ENCODE assay signal across 1 cellular context in the genomic region with DNA sequence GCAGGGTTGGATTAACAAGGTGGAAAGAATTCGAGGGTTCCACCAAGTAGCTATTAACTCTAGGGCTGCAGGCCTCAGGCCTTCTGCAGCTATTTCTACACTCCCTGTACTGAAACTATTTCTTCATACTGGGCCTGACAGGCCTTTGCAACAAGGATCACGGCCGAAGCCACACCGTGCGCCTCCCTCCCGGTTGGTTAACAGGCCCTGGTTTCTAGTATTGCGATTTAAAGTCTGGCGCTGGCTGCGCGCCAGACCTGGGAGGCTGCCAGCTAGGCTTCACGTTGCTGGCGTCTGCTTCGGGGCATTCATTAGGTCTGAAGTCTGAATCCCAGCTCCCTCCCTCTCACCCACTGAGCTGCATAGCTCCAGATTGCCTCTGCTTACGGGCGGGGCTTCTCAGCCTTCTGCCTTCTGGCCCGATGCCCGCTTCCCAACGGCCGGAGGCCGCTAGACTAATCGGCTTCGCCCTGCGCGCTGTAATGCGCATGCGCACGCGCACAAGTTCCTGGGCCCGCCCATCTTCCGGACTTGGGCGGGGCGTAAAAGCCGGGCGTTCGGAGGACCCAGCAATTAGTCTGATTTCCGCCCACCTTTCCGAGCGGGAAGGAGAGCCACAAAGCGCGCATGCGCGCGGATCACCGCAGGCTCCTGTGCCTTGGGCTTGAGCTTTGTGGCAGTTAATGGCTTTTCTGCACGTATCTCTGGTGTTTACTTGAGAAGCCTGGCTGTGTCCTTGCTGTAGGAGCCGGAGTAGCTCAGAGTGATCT.
TF ChIP-seq lines count a peak whose summit lies in the region.

No MANE protein-coding gene starts in this region.

TF ChIP-seq in HepG2, 621 proteins besides CTCF, POLR2A, EP300 and RAD21 (continued from another document and continues in another):
- TF ChIP-seq NFATC3 (CRISPR knock-in tag; IDR thresholded peaks at IDR 0.05) (peak; percentile 22; the same call in 1 of the 2 replicates), ZNF776 (CRISPR knock-in tag; IDR thresholded peaks at IDR 0.05) (peak; percentile 45; the same call in 1 of the 2 replicates), ZNF768 (CRISPR knock-in tag; IDR thresholded peaks at IDR 0.05) (no peak; the same call in 1 of the 2 replicates), EEA1 (CRISPR knock-in tag; IDR thresholded peaks at IDR 0.05; ENCODE audit: borderline replicate concordance) (peak; percentile 62; the same call in 1 of the 2 replicates), HDAC1 (CRISPR knock-in tag; IDR thresholded peaks at IDR 0.05) (peak; percentile 80), SATB2 (CRISPR knock-in tag; IDR thresholded peaks at IDR 0.05) (0 out of 2 replicates have a peak, but pooled peaks have one; percentile 60), TOPORS (CRISPR knock-in tag; IDR thresholded peaks at IDR 0.05) (peak; percentile 72), SNAPC2 (CRISPR knock-in tag; IDR thresholded peaks at IDR 0.05) (peak; percentile 87; the same call in 1 of the 2 replicates), BCL6 (CRISPR knock-in tag; IDR thresholded peaks at IDR 0.05) (0 out of 2 replicates have a peak, but pooled peaks have one; percentile 8), TAF1 (CRISPR knock-in tag; IDR thresholded peaks at IDR 0.05) (peak; percentile 80; the same call in 1 of the 2 replicates), POLR2G (IDR thresholded peaks at IDR 0.05; ENCODE audit: low read depth, low read length) (peak; percentile 80), TP53 (CRISPR knock-in tag; conservative IDR thresholded peaks at IDR 0.05) (no peak; the same call in 1 of the 2 replicates), ZNF878 (CRISPR knock-in tag; IDR thresholded peaks at IDR 0.05) (no peak; the same call in 1 of the 2 replicates), NCOR1 (IDR thresholded peaks at IDR 0.05; ENCODE audit: borderline replicate concordance, low read length) (peak; percentile 55), ZNF30 (CRISPR knock-in tag; IDR thresholded peaks at IDR 0.05) (no peak), ZNF563 (CRISPR knock-in tag; IDR thresholded peaks at IDR 0.05) (peak; percentile 64; the same call in 1 of the 2 replicates), TGIF2 (CRISPR knock-in tag; IDR thresholded peaks at IDR 0.05) (peak; percentile 13; the same call in 1 of the 2 replicates), ZSCAN29 (CRISPR knock-in tag; conservative IDR thresholded peaks at IDR 0.05) (no peak; the same call in 1 of the 2 replicates), ZBTB8A (CRISPR knock-in tag; IDR thresholded peaks at IDR 0.05; ENCODE audit: borderline replicate concordance, low read depth) (peak; percentile 51; the same call in 1 of the 2 replicates), NFIC (IDR thresholded peaks at IDR 0.05; ENCODE audit: low read length) (peak; percentile 73; the same call in 1 of the 2 replicates), ZNF430 (CRISPR knock-in tag; IDR thresholded peaks at IDR 0.05) (peak; percentile 81; the same call in 1 of the 2 replicates), ZZZ3 (CRISPR knock-in tag; IDR thresholded peaks at IDR 0.05; ENCODE audit: borderline replicate concordance) (0 out of 2 replicates have a peak, but pooled peaks have one; percentile 48), ZNF441 (CRISPR knock-in tag; IDR thresholded peaks at IDR 0.05; ENCODE audit: borderline replicate concordance) (peak; percentile 81; the same call in 1 of the 2 replicates), AKAP8 (CRISPR knock-in tag; IDR thresholded peaks at IDR 0.05) (peak; percentile 99), ZNF746 (CRISPR knock-in tag; IDR thresholded peaks at IDR 0.05) (0 out of 2 replicates have a peak, but pooled peaks have one; percentile 46), ZNF562 (CRISPR knock-in tag; IDR thresholded peaks at IDR 0.05; ENCODE audit: borderline replicate concordance) (no peak), ZNF256 (CRISPR knock-in tag; conservative IDR thresholded peaks at IDR 0.05) (no peak)
- TF ChIP-seq, protein P1, sequence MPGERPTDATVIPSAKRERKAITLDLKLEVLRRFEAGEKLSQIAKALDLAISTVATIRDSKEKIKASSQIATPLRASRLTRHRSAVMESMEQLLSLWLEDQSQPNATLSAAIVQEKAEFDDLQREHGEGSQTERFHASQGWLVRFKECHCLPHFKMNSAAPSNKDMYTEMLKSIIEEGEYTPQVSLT (CRISPR knock-in tag; IDR thresholded peaks at IDR 0.05; ENCODE audit: borderline replicate concordance, low read depth), result no peak
- TF ChIP-seq, protein P2, sequence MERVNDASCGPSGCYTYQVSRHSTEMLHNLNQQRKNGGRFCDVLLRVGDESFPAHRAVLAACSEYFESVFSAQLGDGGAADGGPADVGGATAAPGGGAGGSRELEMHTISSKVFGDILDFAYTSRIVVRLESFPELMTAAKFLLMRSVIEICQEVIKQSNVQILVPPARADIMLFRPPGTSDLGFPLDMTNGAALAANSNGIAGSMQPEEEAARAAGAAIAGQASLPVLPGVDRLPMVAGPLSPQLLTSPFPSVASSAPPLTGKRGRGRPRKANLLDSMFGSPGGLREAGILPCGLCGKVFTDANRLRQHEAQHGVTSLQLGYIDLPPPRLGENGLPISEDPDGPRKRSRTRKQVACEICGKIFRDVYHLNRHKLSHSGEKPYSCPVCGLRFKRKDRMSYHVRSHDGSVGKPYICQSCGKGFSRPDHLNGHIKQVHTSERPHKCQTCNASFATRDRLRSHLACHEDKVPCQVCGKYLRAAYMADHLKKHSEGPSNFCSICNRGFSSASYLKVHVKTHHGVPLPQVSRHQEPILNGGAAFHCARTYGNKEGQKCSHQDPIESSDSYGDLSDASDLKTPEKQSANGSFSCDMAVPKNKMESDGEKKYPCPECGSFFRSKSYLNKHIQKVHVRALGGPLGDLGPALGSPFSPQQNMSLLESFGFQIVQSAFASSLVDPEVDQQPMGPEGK (CRISPR knock-in tag; IDR thresholded peaks at IDR 0.05), result peak; percentile 58
- TF ChIP-seq, protein P3, sequence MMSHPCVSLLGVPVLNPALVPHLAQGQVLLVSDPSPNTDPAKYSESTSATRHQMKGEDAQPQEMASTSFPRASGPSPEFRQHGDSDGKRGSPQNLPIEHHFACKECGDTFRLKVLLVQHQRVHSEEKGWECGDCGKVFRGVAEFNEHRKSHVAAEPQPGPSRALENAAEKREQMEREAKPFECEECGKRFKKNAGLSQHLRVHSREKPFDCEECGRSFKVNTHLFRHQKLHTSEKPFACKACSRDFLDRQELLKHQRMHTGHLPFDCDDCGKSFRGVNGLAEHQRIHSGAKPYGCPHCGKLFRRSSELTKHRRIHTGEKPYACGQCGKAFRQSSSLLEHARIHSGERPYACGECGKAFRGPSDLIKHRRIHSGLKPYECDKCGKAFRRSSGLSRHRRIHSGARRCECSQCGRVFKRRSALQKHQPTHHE (CRISPR knock-in tag; IDR thresholded peaks at IDR 0.05; ENCODE audit: borderline replicate concordance), result peak; percentile 39; the same call in 1 of the 2 replicates
- TF ChIP-seq, protein P4, sequence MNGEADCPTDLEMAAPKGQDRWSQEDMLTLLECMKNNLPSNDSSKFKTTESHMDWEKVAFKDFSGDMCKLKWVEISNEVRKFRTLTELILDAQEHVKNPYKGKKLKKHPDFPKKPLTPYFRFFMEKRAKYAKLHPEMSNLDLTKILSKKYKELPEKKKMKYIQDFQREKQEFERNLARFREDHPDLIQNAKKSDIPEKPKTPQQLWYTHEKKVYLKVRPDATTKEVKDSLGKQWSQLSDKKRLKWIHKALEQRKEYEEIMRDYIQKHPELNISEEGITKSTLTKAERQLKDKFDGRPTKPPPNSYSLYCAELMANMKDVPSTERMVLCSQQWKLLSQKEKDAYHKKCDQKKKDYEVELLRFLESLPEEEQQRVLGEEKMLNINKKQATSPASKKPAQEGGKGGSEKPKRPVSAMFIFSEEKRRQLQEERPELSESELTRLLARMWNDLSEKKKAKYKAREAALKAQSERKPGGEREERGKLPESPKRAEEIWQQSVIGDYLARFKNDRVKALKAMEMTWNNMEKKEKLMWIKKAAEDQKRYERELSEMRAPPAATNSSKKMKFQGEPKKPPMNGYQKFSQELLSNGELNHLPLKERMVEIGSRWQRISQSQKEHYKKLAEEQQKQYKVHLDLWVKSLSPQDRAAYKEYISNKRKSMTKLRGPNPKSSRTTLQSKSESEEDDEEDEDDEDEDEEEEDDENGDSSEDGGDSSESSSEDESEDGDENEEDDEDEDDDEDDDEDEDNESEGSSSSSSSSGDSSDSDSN (CRISPR knock-in tag; IDR thresholded peaks at IDR 0.05), result peak; percentile 82
- TF ChIP-seq, protein P5, sequence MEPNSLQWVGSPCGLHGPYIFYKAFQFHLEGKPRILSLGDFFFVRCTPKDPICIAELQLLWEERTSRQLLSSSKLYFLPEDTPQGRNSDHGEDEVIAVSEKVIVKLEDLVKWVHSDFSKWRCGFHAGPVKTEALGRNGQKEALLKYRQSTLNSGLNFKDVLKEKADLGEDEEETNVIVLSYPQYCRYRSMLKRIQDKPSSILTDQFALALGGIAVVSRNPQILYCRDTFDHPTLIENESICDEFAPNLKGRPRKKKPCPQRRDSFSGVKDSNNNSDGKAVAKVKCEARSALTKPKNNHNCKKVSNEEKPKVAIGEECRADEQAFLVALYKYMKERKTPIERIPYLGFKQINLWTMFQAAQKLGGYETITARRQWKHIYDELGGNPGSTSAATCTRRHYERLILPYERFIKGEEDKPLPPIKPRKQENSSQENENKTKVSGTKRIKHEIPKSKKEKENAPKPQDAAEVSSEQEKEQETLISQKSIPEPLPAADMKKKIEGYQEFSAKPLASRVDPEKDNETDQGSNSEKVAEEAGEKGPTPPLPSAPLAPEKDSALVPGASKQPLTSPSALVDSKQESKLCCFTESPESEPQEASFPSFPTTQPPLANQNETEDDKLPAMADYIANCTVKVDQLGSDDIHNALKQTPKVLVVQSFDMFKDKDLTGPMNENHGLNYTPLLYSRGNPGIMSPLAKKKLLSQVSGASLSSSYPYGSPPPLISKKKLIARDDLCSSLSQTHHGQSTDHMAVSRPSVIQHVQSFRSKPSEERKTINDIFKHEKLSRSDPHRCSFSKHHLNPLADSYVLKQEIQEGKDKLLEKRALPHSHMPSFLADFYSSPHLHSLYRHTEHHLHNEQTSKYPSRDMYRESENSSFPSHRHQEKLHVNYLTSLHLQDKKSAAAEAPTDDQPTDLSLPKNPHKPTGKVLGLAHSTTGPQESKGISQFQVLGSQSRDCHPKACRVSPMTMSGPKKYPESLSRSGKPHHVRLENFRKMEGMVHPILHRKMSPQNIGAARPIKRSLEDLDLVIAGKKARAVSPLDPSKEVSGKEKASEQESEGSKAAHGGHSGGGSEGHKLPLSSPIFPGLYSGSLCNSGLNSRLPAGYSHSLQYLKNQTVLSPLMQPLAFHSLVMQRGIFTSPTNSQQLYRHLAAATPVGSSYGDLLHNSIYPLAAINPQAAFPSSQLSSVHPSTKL (CRISPR knock-in tag; IDR thresholded peaks at IDR 0.05), result peak; percentile 40; the same call in 1 of the 2 replicates
- TF ChIP-seq, protein P6, sequence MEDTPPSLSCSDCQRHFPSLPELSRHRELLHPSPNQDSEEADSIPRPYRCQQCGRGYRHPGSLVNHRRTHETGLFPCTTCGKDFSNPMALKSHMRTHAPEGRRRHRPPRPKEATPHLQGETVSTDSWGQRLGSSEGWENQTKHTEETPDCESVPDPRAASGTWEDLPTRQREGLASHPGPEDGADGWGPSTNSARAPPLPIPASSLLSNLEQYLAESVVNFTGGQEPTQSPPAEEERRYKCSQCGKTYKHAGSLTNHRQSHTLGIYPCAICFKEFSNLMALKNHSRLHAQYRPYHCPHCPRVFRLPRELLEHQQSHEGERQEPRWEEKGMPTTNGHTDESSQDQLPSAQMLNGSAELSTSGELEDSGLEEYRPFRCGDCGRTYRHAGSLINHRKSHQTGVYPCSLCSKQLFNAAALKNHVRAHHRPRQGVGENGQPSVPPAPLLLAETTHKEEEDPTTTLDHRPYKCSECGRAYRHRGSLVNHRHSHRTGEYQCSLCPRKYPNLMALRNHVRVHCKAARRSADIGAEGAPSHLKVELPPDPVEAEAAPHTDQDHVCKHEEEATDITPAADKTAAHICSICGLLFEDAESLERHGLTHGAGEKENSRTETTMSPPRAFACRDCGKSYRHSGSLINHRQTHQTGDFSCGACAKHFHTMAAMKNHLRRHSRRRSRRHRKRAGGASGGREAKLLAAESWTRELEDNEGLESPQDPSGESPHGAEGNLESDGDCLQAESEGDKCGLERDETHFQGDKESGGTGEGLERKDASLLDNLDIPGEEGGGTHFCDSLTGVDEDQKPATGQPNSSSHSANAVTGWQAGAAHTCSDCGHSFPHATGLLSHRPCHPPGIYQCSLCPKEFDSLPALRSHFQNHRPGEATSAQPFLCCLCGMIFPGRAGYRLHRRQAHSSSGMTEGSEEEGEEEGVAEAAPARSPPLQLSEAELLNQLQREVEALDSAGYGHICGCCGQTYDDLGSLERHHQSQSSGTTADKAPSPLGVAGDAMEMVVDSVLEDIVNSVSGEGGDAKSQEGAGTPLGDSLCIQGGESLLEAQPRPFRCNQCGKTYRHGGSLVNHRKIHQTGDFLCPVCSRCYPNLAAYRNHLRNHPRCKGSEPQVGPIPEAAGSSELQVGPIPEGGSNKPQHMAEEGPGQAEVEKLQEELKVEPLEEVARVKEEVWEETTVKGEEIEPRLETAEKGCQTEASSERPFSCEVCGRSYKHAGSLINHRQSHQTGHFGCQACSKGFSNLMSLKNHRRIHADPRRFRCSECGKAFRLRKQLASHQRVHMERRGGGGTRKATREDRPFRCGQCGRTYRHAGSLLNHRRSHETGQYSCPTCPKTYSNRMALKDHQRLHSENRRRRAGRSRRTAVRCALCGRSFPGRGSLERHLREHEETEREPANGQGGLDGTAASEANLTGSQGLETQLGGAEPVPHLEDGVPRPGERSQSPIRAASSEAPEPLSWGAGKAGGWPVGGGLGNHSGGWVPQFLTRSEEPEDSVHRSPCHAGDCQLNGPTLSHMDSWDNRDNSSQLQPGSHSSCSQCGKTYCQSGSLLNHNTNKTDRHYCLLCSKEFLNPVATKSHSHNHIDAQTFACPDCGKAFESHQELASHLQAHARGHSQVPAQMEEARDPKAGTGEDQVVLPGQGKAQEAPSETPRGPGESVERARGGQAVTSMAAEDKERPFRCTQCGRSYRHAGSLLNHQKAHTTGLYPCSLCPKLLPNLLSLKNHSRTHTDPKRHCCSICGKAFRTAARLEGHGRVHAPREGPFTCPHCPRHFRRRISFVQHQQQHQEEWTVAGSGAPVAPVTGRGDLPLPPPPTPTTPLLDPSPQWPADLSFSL (CRISPR knock-in tag; IDR thresholded peaks at IDR 0.05), result no peak
- TF ChIP-seq, protein P7, sequence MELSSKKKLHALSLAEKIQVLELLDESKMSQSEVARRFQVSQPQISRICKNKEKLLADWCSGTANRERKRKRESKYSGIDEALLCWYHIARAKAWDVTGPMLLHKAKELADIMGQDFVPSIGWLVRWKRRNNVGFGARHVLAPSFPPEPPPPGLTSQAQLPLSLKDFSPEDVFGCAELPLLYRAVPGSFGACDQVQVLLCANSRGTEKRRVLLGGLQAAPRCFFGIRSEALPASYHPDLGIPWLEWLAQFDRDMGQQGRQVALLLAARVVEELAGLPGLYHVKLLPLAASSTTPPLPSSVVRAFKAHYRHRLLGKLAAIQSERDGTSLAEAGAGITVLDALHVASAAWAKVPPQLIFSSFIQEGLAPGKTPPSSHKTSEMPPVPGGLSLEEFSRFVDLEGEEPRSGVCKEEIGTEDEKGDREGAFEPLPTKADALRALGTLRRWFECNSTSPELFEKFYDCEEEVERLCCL (CRISPR knock-in tag; IDR thresholded peaks at IDR 0.05; ENCODE audit: borderline replicate concordance), result no peak
- TF ChIP-seq, protein P8, sequence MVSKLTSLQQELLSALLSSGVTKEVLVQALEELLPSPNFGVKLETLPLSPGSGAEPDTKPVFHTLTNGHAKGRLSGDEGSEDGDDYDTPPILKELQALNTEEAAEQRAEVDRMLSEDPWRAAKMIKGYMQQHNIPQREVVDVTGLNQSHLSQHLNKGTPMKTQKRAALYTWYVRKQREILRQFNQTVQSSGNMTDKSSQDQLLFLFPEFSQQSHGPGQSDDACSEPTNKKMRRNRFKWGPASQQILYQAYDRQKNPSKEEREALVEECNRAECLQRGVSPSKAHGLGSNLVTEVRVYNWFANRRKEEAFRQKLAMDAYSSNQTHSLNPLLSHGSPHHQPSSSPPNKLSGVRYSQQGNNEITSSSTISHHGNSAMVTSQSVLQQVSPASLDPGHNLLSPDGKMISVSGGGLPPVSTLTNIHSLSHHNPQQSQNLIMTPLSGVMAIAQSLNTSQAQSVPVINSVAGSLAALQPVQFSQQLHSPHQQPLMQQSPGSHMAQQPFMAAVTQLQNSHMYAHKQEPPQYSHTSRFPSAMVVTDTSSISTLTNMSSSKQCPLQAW (CRISPR knock-in tag; IDR thresholded peaks at IDR 0.05), result peak; percentile 56; the same call in 1 of the 2 replicates
